8 cellular contexts compared by ENCODE assay signal in genomic region chr4:30719363-30720020, GRCh38. TPM values are rescaled to one million over a fixed set of nuclear protein-coding genes. Genes with fewer than 3 reads are reported as not detected.
A peak's percentile ranks its signal among the peaks of the same experiment; 100 is the strongest.
DNase-seq lines count a peak whose midpoint lies in the region; ATAC-seq, FAIRE-seq and TF ChIP-seq lines count a peak whose summit lies in the region.

No MANE protein-coding gene starts in this region.

- peak overlapping the region; percentile 53 for H3K23ac ChIP-seq in mesendoderm (ENCODE audit: low read length)

- no peak for TF ChIP-seq CTCF in AG09309 (IDR thresholded peaks at IDR 0.05; ENCODE audit: control insufficient read depth, insufficient read depth, low read depth, low read length, missing control alignments)
- TF ChIP-seq CTCF in GM20000 (IDR thresholded peaks at IDR 0.05; ENCODE audit: extremely low read depth, missing control alignments): no peak
- TF ChIP-seq CTCF in RWPE2 (IDR thresholded peaks at IDR 0.05; ENCODE audit: poor library complexity, severe bottlenecking): no peak

- ATAC-seq in RWPE2 (ENCODE audit: low read depth): peak; percentile 33

- H3K4me3 ChIP-seq in AG09309 (ENCODE audit: control insufficient read depth, low read depth, low read length) (peak overlapping the region; percentile 95), RWPE2 (ENCODE audit: severe bottlenecking) (peak overlapping the region; percentile 39), mesendoderm (ENCODE audit: low read length) (peak overlapping the region; percentile 91)

- no peaks in the 10 kb centered on the region for H3K9me3 ChIP-seq in RWPE2 (ENCODE audit: severe bottlenecking)

- DNase-seq in AG09309 (ENCODE audit: low read depth): no peak
- peak; percentile 32 for DNase-seq in GM20000 (ENCODE audit: low spot score)
- DNase-seq in RWPE2 (ENCODE audit: low spot score): peak; percentile 65
- DNase-seq in epithelial cell of prostate (ENCODE audit: low read depth, low spot score): no peak
- DNase-seq in mesendoderm: peak; percentile 92
- peak; percentile 92 for DNase-seq in urothelium cell line (ENCODE audit: low spot score)
- no peak for DNase-seq in NK-92 (lab: John Stamatoyannopoulos, UW; ENCODE audit: unreplicated experiment)
- DNase-seq in NCI-H1436 (lab: John Stamatoyannopoulos, UW): no peak

- H3K79me1 ChIP-seq in mesendoderm (ENCODE audit: low read length): peaks cover 14% of the 10 kb centered on the region

- no peak overlapping the region for H2BK15ac ChIP-seq in mesendoderm (replicated peaks; ENCODE audit: low read depth)

- H3K27me3 ChIP-seq in RWPE2 (ENCODE audit: insufficient read depth, poor library complexity, severe bottlenecking): no peaks in the 10 kb centered on the region
- H3K27me3 ChIP-seq in mesendoderm (ENCODE audit: insufficient read depth, low read length, poor library complexity): no peaks in the 10 kb centered on the region

- no peak overlapping the region for H2BK120ac ChIP-seq in mesendoderm (ENCODE audit: low read depth, low read length)

- H3K9ac ChIP-seq in mesendoderm (ENCODE audit: low read length): peak overlapping the region; percentile 92

- H2AK5ac ChIP-seq in mesendoderm (ENCODE audit: low read length): no peak overlapping the region

- H3K27ac ChIP-seq in RWPE2 (ENCODE audit: poor library complexity, severe bottlenecking): peak overlapping the region; percentile 75
- H3K27ac ChIP-seq in epithelial cell of prostate: peak overlapping the region; percentile 73
- H3K27ac ChIP-seq in mesendoderm (ENCODE audit: low read depth, low read length): peak overlapping the region; percentile 75

- H3K36me3 ChIP-seq in RWPE2 (ENCODE audit: low read depth) (no peaks in the 10 kb centered on the region), mesendoderm (ENCODE audit: control insufficient read depth, insufficient read depth, low read length) (no peaks in the 10 kb centered on the region)

- H3K4me1 ChIP-seq in RWPE2 (ENCODE audit: insufficient read depth, poor library complexity, severe bottlenecking) (peaks cover 6% of the 10 kb centered on the region), mesendoderm (ENCODE audit: control insufficient read depth, low read depth, low read length) (peaks cover 6% of the 10 kb centered on the region)

- peak overlapping the region; percentile 26 for H3K4ac ChIP-seq in mesendoderm (ENCODE audit: low read depth, low read length)

- H3K4me2 ChIP-seq in mesendoderm (ENCODE audit: low read length): peak overlapping the region; percentile 94

- no CpG with 5 or more reads among the region's 46 CpGs for WGBS in mesendoderm (ENCODE audit: extremely low coverage, insufficient coverage, low lambda C conversion rate)

- peak overlapping the region; percentile 21 for H3K18ac ChIP-seq in mesendoderm (ENCODE audit: low read length)

- H4K5ac ChIP-seq in mesendoderm (ENCODE audit: low read length): no peak overlapping the region

- peak overlapping the region; percentile 88 for H2BK5ac ChIP-seq in mesendoderm (ENCODE audit: low read length)

- H3K56ac ChIP-seq in mesendoderm (ENCODE audit: low read length): peak overlapping the region; percentile 98

- peak; percentile 96 for FAIRE-seq in urothelium cell line (lab: Jason Lieb, UNC)

- H3K79me2 ChIP-seq in mesendoderm (ENCODE audit: control insufficient read depth, insufficient read depth, low read length): peaks cover 22% of the 10 kb centered on the region

- H4K8ac ChIP-seq in mesendoderm (ENCODE audit: low read depth, low read length): no peak overlapping the region

RNA-seq across cellular contexts. Expression of gene PCDH7, which starts 0.7 kb away (rescaled TPM):
- polyA plus RNA-seq in mesendoderm (2013, experiment 1 of 2): 4.2 TPM
- polyA plus RNA-seq in mesendoderm (2013, experiment 2 of 2): 3.7 TPM

Comparison
In these comparisons a context has a peak if more than half of its experiments do, and no peak if none do; other contexts are left out.
1. DNase-seq: peak in GM20000 (single experiment), RWPE2 (single experiment), mesendoderm (single experiment) and urothelium cell line (single experiment); none in AG09309 (single experiment), epithelial cell of prostate (single experiment), NK-92 (single experiment) and NCI-H1436 (single experiment).
2. H3K4me3 ChIP-seq: peak in every context shown above with its lines; median percentile 95 in AG09309; 91 in mesendoderm; 39 in RWPE2.
3. Peak in every context shown above with its lines, with median percentiles within 50 percentile points of each other: H3K27ac ChIP-seq.